In the genomic region with DNA sequence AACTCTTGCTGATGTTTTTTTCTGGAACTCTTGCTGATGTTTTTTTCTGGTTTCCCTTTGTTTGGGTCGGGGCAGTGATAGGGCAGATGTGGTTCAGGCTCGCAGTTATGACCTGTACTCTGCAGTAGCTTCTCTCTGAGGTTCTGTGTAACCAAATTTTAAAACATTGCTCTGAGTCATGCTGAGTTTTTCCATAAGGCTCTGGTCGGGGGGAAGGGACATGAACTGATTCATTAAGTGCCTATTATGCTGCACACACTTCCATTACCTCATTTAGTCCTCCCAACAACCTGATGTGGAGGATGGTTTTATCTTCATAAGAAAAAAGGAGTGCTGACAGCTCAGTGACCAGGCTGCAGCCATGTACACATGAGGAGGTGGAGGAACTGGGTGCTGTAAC, we compare ENCODE assay signal across 8 cellular contexts. TPM values are rescaled to one million over a fixed set of nuclear protein-coding genes. Genes with fewer than 3 reads are reported as not detected.
DNase-seq lines count a peak whose midpoint lies in the region; ATAC-seq and TF ChIP-seq lines count a peak whose summit lies in the region.

No MANE protein-coding gene starts in this region.

- DNase-seq in GM04504 (ENCODE audit: low read depth), result peak; percentile 74
- DNase-seq in SK-N-SH, result no peak
- no peak for DNase-seq in endodermal cell
- DNase-seq in sciatic nerve (ENCODE audit: low spot score), result no peak
- DNase-seq in NCI-H446 treated with DMSO at 0.1 percent for 48 hours (lab: John Stamatoyannopoulos, UW), result no peak
- no peak for DNase-seq in cortex of kidney (lab: John Stamatoyannopoulos, UW)

- H3K4me3 ChIP-seq in SK-N-SH (ENCODE audit: low read depth in 2 of 2, low read length in 1 of 2) (no peak overlapping the region), endodermal cell (ENCODE audit: low read length) (no peak overlapping the region)

- H2AFZ ChIP-seq in SK-N-SH (ENCODE audit: low read depth), result no peak overlapping the region

- 2% methylated on average over 3 of the region's 3 CpGs for WGBS in SK-N-SH (ENCODE audit: low lambda C conversion rate)
- WGBS in endodermal cell (ENCODE audit: insufficient coverage in 1 of 2, insufficient read length in 1 of 2), 2 experiments, result 91 to 94% methylated on average over 2 to 3 of the region's 3 CpGs

- peaks cover 75% of the 10 kb centered on the region for H3K79me2 ChIP-seq in SK-N-SH (ENCODE audit: insufficient read depth)

- peak overlapping the region; percentile 28; the same call in 1 of the 2 replicates for H3K9ac ChIP-seq in SK-N-SH
- no peak overlapping the region for H3K9ac ChIP-seq in endodermal cell (ENCODE audit: extremely low read depth, low read length, poor library complexity, severe bottlenecking)

- peaks cover 61% of the 10 kb centered on the region for H4K20me1 ChIP-seq in SK-N-SH (ENCODE audit: insufficient read depth)

- H3K36me3 ChIP-seq in SK-N-SH (replicated peaks in 1 of 2; ENCODE audit: control insufficient read depth in 1 of 2, insufficient read depth in 2 of 2, low read length in 1 of 2) (no peaks in the 10 kb centered on the region), endodermal cell (ENCODE audit: control insufficient read depth, insufficient read depth, low read length) (no peaks in the 10 kb centered on the region)

- TF ChIP-seq EP300 in SK-N-SH (IDR thresholded peaks at IDR 0.05; ENCODE audit: borderline replicate concordance in 1 of 2, low read depth in 1 of 2, low read length in 1 of 2), result no peak

- no peaks in the 10 kb centered on the region for H3K9me2 ChIP-seq in SK-N-SH

- H3K27ac ChIP-seq in SK-N-SH (ENCODE audit: low read depth in 2 of 2, low read length in 1 of 2) (peak overlapping the region; percentile 39 to 77), endodermal cell (ENCODE audit: low read depth, low read length) (no peak overlapping the region)

- H3K36me3 Mint-ChIP-seq in endodermal cell (ENCODE audit: low read depth), result peaks cover 6% of the 10 kb centered on the region

- TF ChIP-seq CTCF in SK-N-SH (IDR thresholded peaks at IDR 0.05) (no peak), endodermal cell (conservative IDR thresholded peaks at IDR 0.05) (no peak)

- H3K27me3 Mint-ChIP-seq in endodermal cell (ENCODE audit: insufficient read depth), result no peaks in the 10 kb centered on the region

- H3K27me3 ChIP-seq in SK-N-SH (ENCODE audit: insufficient read depth) (no peaks in the 10 kb centered on the region), endodermal cell (ENCODE audit: control insufficient read depth, insufficient read depth, low read length, poor library complexity, severe bottlenecking) (no peaks in the 10 kb centered on the region)

- intact Hi-C loops in sciatic nerve (cut with DNase I), result no loop called here

- ATAC-seq in sciatic nerve (peak; percentile 85), HG03175 (IDR thresholded peaks at IDR 0.05; ENCODE audit: unreplicated experiment) (no peak), HG03159 (IDR thresholded peaks at IDR 0.05; ENCODE audit: unreplicated experiment) (no peak)

- no peaks in the 10 kb centered on the region for H3F3A ChIP-seq in SK-N-SH (replicated peaks; ENCODE audit: insufficient read depth)

- POLR2A ChIA-PET in SK-N-SH (lab: Yijun Ruan, JAX), result no interaction called here

- H3K4me1 Mint-ChIP-seq in endodermal cell, result peaks cover 51% of the 10 kb centered on the region

- H3K9me3 ChIP-seq in SK-N-SH (no peaks in the 10 kb centered on the region), endodermal cell (ENCODE audit: control insufficient read depth, low read length) (no peaks in the 10 kb centered on the region)

- no peak for TF ChIP-seq RAD21 in SK-N-SH (IDR thresholded peaks at IDR 0.05; ENCODE audit: low read length)

- CTCF ChIA-PET in SK-N-SH (lab: Yijun Ruan, JAX), result no interaction called here

- H3K27ac Mint-ChIP-seq in endodermal cell, result peak overlapping the region; percentile 46

- no peak overlapping the region for H3K4me3 Mint-ChIP-seq in endodermal cell

- H3K4me1 ChIP-seq in SK-N-SH (ENCODE audit: control insufficient read depth in 1 of 2, insufficient read depth in 2 of 2, low read depth in 1 of 2, low read length in 1 of 2), result peaks cover 6 to 11% of the 10 kb centered on the region in 2 experiments; a peak in 2 of 4 replicates
- H3K4me1 ChIP-seq in endodermal cell (ENCODE audit: control insufficient read depth, insufficient read depth, low read length), result peaks cover 14% of the 10 kb centered on the region

- H3K4me2 ChIP-seq in SK-N-SH, result peak overlapping the region; percentile 50

- no peaks in the 10 kb centered on the region for H3K9me3 Mint-ChIP-seq in endodermal cell

TF ChIP-seq in SK-N-SH, 30 proteins besides CTCF, POLR2A, EP300 and RAD21 (continues in another document):
- TF ChIP-seq, protein P1, sequence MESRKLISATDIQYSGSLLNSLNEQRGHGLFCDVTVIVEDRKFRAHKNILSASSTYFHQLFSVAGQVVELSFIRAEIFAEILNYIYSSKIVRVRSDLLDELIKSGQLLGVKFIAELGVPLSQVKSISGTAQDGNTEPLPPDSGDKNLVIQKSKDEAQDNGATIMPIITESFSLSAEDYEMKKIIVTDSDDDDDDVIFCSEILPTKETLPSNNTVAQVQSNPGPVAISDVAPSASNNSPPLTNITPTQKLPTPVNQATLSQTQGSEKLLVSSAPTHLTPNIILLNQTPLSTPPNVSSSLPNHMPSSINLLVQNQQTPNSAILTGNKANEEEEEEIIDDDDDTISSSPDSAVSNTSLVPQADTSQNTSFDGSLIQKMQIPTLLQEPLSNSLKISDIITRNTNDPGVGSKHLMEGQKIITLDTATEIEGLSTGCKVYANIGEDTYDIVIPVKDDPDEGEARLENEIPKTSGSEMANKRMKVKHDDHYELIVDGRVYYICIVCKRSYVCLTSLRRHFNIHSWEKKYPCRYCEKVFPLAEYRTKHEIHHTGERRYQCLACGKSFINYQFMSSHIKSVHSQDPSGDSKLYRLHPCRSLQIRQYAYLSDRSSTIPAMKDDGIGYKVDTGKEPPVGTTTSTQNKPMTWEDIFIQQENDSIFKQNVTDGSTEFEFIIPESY (IDR thresholded peaks at IDR 0.05; ENCODE audit: borderline replicate concordance, low read depth), result no peak
- TF ChIP-seq GABPA (IDR thresholded peaks at IDR 0.05; ENCODE audit: low read depth), result no peak
- TF ChIP-seq NFIC (IDR thresholded peaks at IDR 0.05; ENCODE audit: borderline replicate concordance), result no peak
- TF ChIP-seq TEAD4 (IDR thresholded peaks at IDR 0.05; ENCODE audit: borderline replicate concordance, insufficient read depth), result no peak
- peak; percentile 50 for TF ChIP-seq JUND (IDR thresholded peaks at IDR 0.05)
- TF ChIP-seq RXRA (IDR thresholded peaks at IDR 0.05; ENCODE audit: borderline replicate concordance, low read depth), result 0 out of 2 replicates have a peak, but pooled peaks have one; percentile 24
- TF ChIP-seq TCF12 (IDR thresholded peaks at IDR 0.05), result peak; percentile 58
- no peak for TF ChIP-seq GATA2 (CRISPR knock-in tag; IDR thresholded peaks at IDR 0.05)
- TF ChIP-seq, protein P2, sequence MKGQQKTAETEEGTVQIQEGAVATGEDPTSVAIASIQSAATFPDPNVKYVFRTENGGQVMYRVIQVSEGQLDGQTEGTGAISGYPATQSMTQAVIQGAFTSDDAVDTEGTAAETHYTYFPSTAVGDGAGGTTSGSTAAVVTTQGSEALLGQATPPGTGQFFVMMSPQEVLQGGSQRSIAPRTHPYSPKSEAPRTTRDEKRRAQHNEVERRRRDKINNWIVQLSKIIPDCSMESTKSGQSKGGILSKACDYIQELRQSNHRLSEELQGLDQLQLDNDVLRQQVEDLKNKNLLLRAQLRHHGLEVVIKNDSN (IDR thresholded peaks at IDR 0.05; ENCODE audit: borderline replicate concordance, low read depth), result no peak
- TF ChIP-seq FOSL2 (IDR thresholded peaks at IDR 0.05; ENCODE audit: borderline replicate concordance, low read depth), result peak; percentile 58; the same call in 1 of the 2 replicates
- TF ChIP-seq ELF1 (IDR thresholded peaks at IDR 0.05), result no peak
- no peak for TF ChIP-seq YY1 (IDR thresholded peaks at IDR 0.05; ENCODE audit: low read depth)
- no peak for TF ChIP-seq RFX5 (IDR thresholded peaks at IDR 0.05; ENCODE audit: low read length)
- TF ChIP-seq, protein P3, sequence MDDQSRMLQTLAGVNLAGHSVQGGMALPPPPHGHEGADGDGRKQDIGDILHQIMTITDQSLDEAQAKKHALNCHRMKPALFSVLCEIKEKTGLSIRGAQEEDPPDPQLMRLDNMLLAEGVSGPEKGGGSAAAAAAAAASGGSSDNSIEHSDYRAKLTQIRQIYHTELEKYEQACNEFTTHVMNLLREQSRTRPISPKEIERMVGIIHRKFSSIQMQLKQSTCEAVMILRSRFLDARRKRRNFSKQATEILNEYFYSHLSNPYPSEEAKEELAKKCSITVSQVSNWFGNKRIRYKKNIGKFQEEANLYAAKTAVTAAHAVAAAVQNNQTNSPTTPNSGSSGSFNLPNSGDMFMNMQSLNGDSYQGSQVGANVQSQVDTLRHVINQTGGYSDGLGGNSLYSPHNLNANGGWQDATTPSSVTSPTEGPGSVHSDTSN (IDR thresholded peaks at IDR 0.05), result peak; percentile 24; the same call in 1 of the 2 replicates
- TF ChIP-seq POLR2AphosphoS5 (IDR thresholded peaks at IDR 0.05; ENCODE audit: low read depth, low read length), result no peak
- TF ChIP-seq EZH2phosphoT487 (IDR thresholded peaks at IDR 0.05; ENCODE audit: borderline replicate concordance, low read depth), result no peak
- TF ChIP-seq FOXJ3 (CRISPR knock-in tag; IDR thresholded peaks at IDR 0.05), result no peak
- TF ChIP-seq, protein P4, sequence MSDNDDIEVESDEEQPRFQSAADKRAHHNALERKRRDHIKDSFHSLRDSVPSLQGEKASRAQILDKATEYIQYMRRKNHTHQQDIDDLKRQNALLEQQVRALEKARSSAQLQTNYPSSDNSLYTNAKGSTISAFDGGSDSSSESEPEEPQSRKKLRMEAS (IDR thresholded peaks at IDR 0.05; ENCODE audit: low read depth), result peak; percentile 43; the same call in 1 of the 2 replicates
- TF ChIP-seq SIN3A (IDR thresholded peaks at IDR 0.05; ENCODE audit: borderline replicate concordance, low read depth, low read length), result no peak
- TF ChIP-seq TAF1 (IDR thresholded peaks at IDR 0.05; ENCODE audit: borderline replicate concordance, low read depth, low read length), result no peak

RNA-seq across cellular contexts. Expression of a gene that starts 18.9 kb away (rescaled TPM):
- 1.2 and 1.5 TPM in 2 replicates for polyA plus RNA-seq in SK-N-SH (2012; rRNA removed)
- polyA plus RNA-seq in SK-N-SH (2012; cell fraction: cytosol; rRNA removed), result 0.84 and 1.00 TPM in 2 replicates
- 2.6 and 5.5 TPM in 2 replicates for polyA plus RNA-seq in SK-N-SH (2012; cell fraction: nucleus; rRNA removed)
- total RNA-seq in endodermal cell (10 to 100 TPM; 57.5 to 62.5 TPM), sciatic nerve (86.0 TPM)
- 13.7 TPM for polyA plus RNA-seq in endodermal cell (2013, experiment 1 of 2)
- polyA plus RNA-seq in endodermal cell (2013, experiment 2 of 2), result 14.7 TPM
